ENCODE assay signal across 1 cellular context in the genomic region with DNA sequence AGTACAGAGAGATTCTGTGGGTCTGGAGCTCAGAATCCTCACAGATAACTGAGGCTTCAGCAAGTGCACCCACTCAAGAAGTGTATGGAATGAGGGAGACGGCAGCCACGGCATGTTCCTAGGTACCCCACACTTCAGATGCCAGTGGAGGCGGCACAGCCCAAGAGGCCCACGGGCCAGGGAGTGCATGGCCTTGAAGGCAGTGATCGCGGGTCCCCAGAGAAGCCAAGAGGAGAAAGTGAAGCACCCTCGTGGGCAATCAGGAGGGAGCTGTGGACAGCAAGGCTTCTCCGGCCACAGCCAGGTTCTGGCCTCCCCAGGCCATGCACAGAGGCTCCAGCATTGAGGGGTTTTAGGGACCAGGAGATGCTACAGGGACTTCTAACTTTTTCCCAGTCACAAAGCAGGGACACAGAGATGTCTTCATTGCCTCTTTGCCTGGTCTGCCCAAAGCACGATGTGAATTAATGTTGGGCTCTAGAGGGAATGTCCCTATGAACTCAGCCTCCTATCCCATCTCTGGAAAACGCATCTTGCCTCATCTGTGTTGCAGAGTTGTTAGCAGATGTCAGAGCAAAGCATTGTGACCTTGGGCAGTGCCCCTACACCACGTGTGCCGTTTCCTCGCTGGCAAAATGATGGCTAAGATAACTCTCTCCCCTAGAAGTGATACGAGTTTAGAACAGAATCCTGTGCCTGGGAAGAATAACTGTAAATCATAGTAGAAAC.
TF ChIP-seq lines count a peak whose summit lies in the region.

No MANE protein-coding gene starts in this region.

TF ChIP-seq in IMR-90, 13 proteins besides CTCF, POLR2A, EP300 and RAD21:
- TF ChIP-seq MAFK (IDR thresholded peaks at IDR 0.05; ENCODE audit: low read depth, low read length) = no peak
- TF ChIP-seq RFX5 (IDR thresholded peaks at IDR 0.05; ENCODE audit: low read depth, low read length) = no peak
- TF ChIP-seq, protein P1, sequence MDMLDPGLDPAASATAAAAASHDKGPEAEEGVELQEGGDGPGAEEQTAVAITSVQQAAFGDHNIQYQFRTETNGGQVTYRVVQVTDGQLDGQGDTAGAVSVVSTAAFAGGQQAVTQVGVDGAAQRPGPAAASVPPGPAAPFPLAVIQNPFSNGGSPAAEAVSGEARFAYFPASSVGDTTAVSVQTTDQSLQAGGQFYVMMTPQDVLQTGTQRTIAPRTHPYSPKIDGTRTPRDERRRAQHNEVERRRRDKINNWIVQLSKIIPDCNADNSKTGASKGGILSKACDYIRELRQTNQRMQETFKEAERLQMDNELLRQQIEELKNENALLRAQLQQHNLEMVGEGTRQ (IDR thresholded peaks at IDR 0.05; ENCODE audit: low read depth, low read length) = no peak
- TF ChIP-seq, protein P2, sequence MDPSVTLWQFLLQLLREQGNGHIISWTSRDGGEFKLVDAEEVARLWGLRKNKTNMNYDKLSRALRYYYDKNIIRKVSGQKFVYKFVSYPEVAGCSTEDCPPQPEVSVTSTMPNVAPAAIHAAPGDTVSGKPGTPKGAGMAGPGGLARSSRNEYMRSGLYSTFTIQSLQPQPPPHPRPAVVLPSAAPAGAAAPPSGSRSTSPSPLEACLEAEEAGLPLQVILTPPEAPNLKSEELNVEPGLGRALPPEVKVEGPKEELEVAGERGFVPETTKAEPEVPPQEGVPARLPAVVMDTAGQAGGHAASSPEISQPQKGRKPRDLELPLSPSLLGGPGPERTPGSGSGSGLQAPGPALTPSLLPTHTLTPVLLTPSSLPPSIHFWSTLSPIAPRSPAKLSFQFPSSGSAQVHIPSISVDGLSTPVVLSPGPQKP (IDR thresholded peaks at IDR 0.05; ENCODE audit: borderline replicate concordance, low read depth, low read length) = no peak
- no peak for TF ChIP-seq SMC3 (IDR thresholded peaks at IDR 0.05; ENCODE audit: low read depth, low read length)
- TF ChIP-seq RCOR1 (IDR thresholded peaks at IDR 0.05; ENCODE audit: insufficient replicate concordance, low read length) = no peak
- no peak for TF ChIP-seq BHLHE40 (IDR thresholded peaks at IDR 0.05; ENCODE audit: low read depth, low read length)
- no peak for TF ChIP-seq CHD1 (IDR thresholded peaks at IDR 0.05; ENCODE audit: low read depth, low read length)
- TF ChIP-seq FOS (IDR thresholded peaks at IDR 0.05; ENCODE audit: low read depth, low read length) = no peak
TF ChIP-seq in IMR-90: peak in this region for 0.
